In the genomic region with DNA sequence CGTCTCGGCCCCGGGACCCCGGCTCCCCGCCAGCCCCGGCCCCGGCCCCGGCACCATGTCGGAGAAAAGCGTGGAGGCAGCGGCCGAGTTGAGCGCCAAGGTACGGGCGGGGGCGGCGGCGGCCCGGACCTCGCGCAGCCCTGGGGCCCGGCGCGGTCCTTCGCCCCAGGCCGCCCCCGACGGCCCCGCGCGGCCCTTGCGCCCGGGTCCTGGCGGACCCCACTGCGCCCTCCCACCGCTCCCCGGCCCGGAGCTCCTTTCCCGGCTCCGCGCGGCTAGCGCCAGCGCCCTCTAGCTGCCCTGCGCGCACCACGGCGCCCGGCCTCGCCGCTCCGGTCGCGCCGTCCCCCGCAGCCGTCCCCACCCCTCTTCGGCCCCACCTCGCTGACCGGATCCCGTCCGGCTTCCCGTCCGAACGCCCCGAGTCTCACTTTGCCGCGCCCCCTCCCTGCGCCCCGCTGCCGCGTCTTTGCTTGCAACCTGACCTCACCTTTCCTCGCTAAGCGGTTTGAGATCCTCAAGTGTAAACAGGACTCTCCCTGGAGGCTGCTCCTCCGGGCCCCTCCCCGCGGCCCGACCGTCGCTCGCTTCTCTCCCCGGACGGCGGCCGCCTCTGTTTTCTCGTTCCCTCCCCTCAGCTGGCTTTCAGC, we compare ENCODE assay signal across 8 cellular contexts. TPM values are rescaled to one million over a fixed set of nuclear protein-coding genes. Genes with fewer than 3 reads are reported as not detected.
DNase-seq lines count a peak whose midpoint lies in the region; ATAC-seq and TF ChIP-seq lines count a peak whose summit lies in the region.

No MANE protein-coding gene starts in this region.

- no peaks in the 10 kb centered on the region for H3K27me3 ChIP-seq in testis

- ATAC-seq in GM18502 (IDR thresholded peaks at IDR 0.05; ENCODE audit: poor library complexity, unreplicated experiment): peak; percentile 47
- ATAC-seq in HG03135 (IDR thresholded peaks at IDR 0.05; ENCODE audit: unreplicated experiment): peak; percentile 48
- ATAC-seq in activated T-cell treated with anti-CD3 and anti-CD28 coated beads, Interleukin-2, amount 50 U/mL, for 4 hours: peak; percentile 75 to 76
- peak; percentile 63 for ATAC-seq in esophagus mucosa

- H3K36me3 ChIP-seq in testis (ENCODE audit: low read depth, missing control alignments): no peaks in the 10 kb centered on the region

- peaks cover 41% of the 10 kb centered on the region for H3K4me1 Mint-ChIP-seq in activated T-cell treated with anti-CD3 and anti-CD28 coated beads, Interleukin-2, amount 50 U/mL, for 4 hours (ENCODE audit: low read depth)

- H3K9me3 ChIP-seq in testis: no peaks in the 10 kb centered on the region

- peak; percentile 44 for TF ChIP-seq CTCF in AG09319 (IDR thresholded peaks at IDR 0.05; ENCODE audit: low read depth, low read length)
- TF ChIP-seq CTCF in testis (IDR thresholded peaks at IDR 0.05): peak; percentile 44 to 71 (median 64)

- peak overlapping the region; percentile 67 to 96 for H3K27ac ChIP-seq in testis

- peak overlapping the region; percentile 72 to 93 for H3K4me3 ChIP-seq in testis

- H3K36me3 Mint-ChIP-seq in activated T-cell treated with anti-CD3 and anti-CD28 coated beads, Interleukin-2, amount 50 U/mL, for 4 hours (ENCODE audit: insufficient read depth): peaks cover 2% of the 10 kb centered on the region

- peak overlapping the region; percentile 76 for H3K4me3 Mint-ChIP-seq in activated T-cell treated with anti-CD3 and anti-CD28 coated beads, Interleukin-2, amount 50 U/mL, for 4 hours

- DNase-seq in AG09319 (ENCODE audit: extremely low read depth, low read depth): no peak
- peak; percentile 23 for DNase-seq in NCI-H526 treated with DMSO at 0.1 percent for 48 hours (lab: John Stamatoyannopoulos, UW)
- DNase-seq in activated T-cell treated with anti-CD3 and anti-CD28 coated beads, Interleukin-2, amount 50 U/mL, for 4 hours: no peak
- peak; percentile 72 for DNase-seq in mucosa of gallbladder (ENCODE audit: low spot score)
- peak; percentile 76 for DNase-seq in testis

- no peaks in the 10 kb centered on the region for H3K9me3 Mint-ChIP-seq in activated T-cell treated with anti-CD3 and anti-CD28 coated beads, Interleukin-2, amount 50 U/mL, for 4 hours

- peaks cover 50% of the 10 kb centered on the region for H3K4me1 ChIP-seq in testis

- intact Hi-C loops in testis (cut with DNase I; ENCODE audit: low total_unique reads): no loop called here

- peaks cover 35% of the 10 kb centered on the region for H3K27me3 Mint-ChIP-seq in activated T-cell treated with anti-CD3 and anti-CD28 coated beads, Interleukin-2, amount 50 U/mL, for 4 hours (ENCODE audit: low read depth)

- TF ChIP-seq POLR2A in testis (IDR thresholded peaks at IDR 0.05): no peak

- 1% methylated on average over 20 to 62 of the region's 86 CpGs for WGBS in testis, 2 donors

RNA-seq across cellular contexts. Expression of a gene that starts 0.6 kb away (rescaled TPM):
- total RNA-seq in activated T-cell treated with anti-CD3 and anti-CD28 coated beads, Interleukin-2, amount 50 U/mL, for 4 hours: 10 to 100 TPM; 26.3 to 32.6 (median 29.4) TPM
- total RNA-seq in esophagus mucosa: 234 TPM
- total RNA-seq in mucosa of gallbladder: 293 TPM
- total RNA-seq in testis: 10 to 100 TPM; 53.4 to 64.3 TPM
- polyA plus RNA-seq in testis (ENCODE audit: insufficient read depth, low read depth, low replicate concordance): 185 TPM

RNA-seq across cellular contexts. Expression of a gene that starts 5.5 kb away (rescaled TPM):
- total RNA-seq in activated T-cell treated with anti-CD3 and anti-CD28 coated beads, Interleukin-2, amount 50 U/mL, for 4 hours: 100 to 1,000 TPM in 1 of 3 donors, 10 to 100 TPM in 2; 71.1 to 125 (median 86.4) TPM
- total RNA-seq in esophagus mucosa: not detected
- 1.4 TPM for total RNA-seq in mucosa of gallbladder
- total RNA-seq in testis: 1 to 10 TPM; 4.1 to 7.1 TPM
- polyA plus RNA-seq in testis (ENCODE audit: insufficient read depth, low read depth, low replicate concordance): 6.3 TPM

RNA-seq across cellular contexts. Expression of a gene that starts 13.8 kb away (rescaled TPM):
- 100 to 1,000 TPM; 185 to 199 (median 189) TPM for total RNA-seq in activated T-cell treated with anti-CD3 and anti-CD28 coated beads, Interleukin-2, amount 50 U/mL, for 4 hours
- total RNA-seq in esophagus mucosa (122 TPM), mucosa of gallbladder (175 TPM), testis (100 to 1,000 TPM; 211 to 242 TPM)
- polyA plus RNA-seq in testis (ENCODE audit: insufficient read depth, low read depth, low replicate concordance): 177 TPM

RNA-seq across cellular contexts. Expression of a gene that starts 22.6 kb away (rescaled TPM):
- total RNA-seq in activated T-cell treated with anti-CD3 and anti-CD28 coated beads, Interleukin-2, amount 50 U/mL, for 4 hours: 10 to 100 TPM; 42.0 to 76.9 (median 51.4) TPM
- total RNA-seq in esophagus mucosa (2.2 TPM), mucosa of gallbladder (32.1 TPM), testis (1 to 10 TPM; 2.0 to 4.5 TPM)
- polyA plus RNA-seq in testis (ENCODE audit: insufficient read depth, low read depth, low replicate concordance): 22.2 TPM

RNA-seq across cellular contexts. Expression of a gene that starts 42.9 kb away (rescaled TPM):
- total RNA-seq in activated T-cell treated with anti-CD3 and anti-CD28 coated beads, Interleukin-2, amount 50 U/mL, for 4 hours: 10 to 100 TPM; 46.5 to 54.4 (median 48.1) TPM
- total RNA-seq in esophagus mucosa (54.3 TPM), mucosa of gallbladder (61.4 TPM), testis (10 to 100 TPM; 68.3 to 82.4 TPM)
- 69.4 TPM for polyA plus RNA-seq in testis (ENCODE audit: insufficient read depth, low read depth, low replicate concordance)

Comparison
In these comparisons a context has a peak if more than half of its experiments do, and no peak if none do; other contexts are left out.
1. DNase-seq: peak in NCI-H526 treated with DMSO at 0.1 percent for 48 hours (single experiment), mucosa of gallbladder (single experiment) and testis (single experiment); none in AG09319 (single experiment) and activated T-cell treated with anti-CD3 and anti-CD28 coated beads, Interleukin-2, amount 50 U/mL, for 4 hours (single experiment).
2. RNA of a gene that starts 5.5 kb away (total RNA-seq): 71.1 to 125 TPM in activated T-cell treated with anti-CD3 and anti-CD28 coated beads, Interleukin-2, amount 50 U/mL, for 4 hours; 4.1 to 7.1 TPM in testis, 1.4 TPM in mucosa of gallbladder (single experiment) and not detected in esophagus mucosa (single experiment); every median in the first group is over 4 times any median in the second.
3. Peak in every context shown above with its lines, with median percentiles within 50 percentile points of each other: ATAC-seq.